ENCODE assay signal across 8 cellular contexts in genomic region chr5:96662725-96663513, GRCh38. TPM values are rescaled to one million over a fixed set of nuclear protein-coding genes. Genes with fewer than 3 reads are reported as not detected.
DNase-seq lines count a peak whose midpoint lies in the region; ATAC-seq and TF ChIP-seq lines count a peak whose summit lies in the region.

No MANE protein-coding gene starts in this region.

- H3K36me3 ChIP-seq in uterus = no peaks in the 10 kb centered on the region

- TF ChIP-seq CTCF in GM12865 (IDR thresholded peaks at IDR 0.05; ENCODE audit: insufficient read depth, low read depth, low read length, missing control alignments) (no peak), HFFc6 (IDR thresholded peaks at IDR 0.05) (no peak), NB4 (IDR thresholded peaks at IDR 0.05; ENCODE audit: low read depth, low read length) (no peak), uterus (IDR thresholded peaks at IDR 0.05) (peak in 1 of 4 experiments; percentile 23)

- H3K9me3 Mint-ChIP-seq in HFFc6 = no peaks in the 10 kb centered on the region

- H3K36me3 Mint-ChIP-seq in HFFc6 (ENCODE audit: low read depth) = peaks cover 9% of the 10 kb centered on the region; the same call in 1 of the 2 replicates

- no peaks in the 10 kb centered on the region for H3K4me1 ChIP-seq in uterus

- H3K4me1 Mint-ChIP-seq in HFFc6 (ENCODE audit: low read depth) = peaks cover 66% of the 10 kb centered on the region

- TF ChIP-seq POLR2A in NB4 (IDR thresholded peaks at IDR 0.05; ENCODE audit: extremely low read depth, insufficient read length) (no peak), uterus (IDR thresholded peaks at IDR 0.05) (peak; percentile 66 to 82)

- H3K27me3 Mint-ChIP-seq in HFFc6 (ENCODE audit: insufficient read depth) = peaks cover 4% of the 10 kb centered on the region; the same call in 1 of the 2 replicates

- peak overlapping the region; percentile 99 for H3K27ac Mint-ChIP-seq in HFFc6

- H3K4me3 ChIP-seq in GM12865 (ENCODE audit: low read depth, low read length) (peak overlapping the region; percentile 70), NB4 (ENCODE audit: low read depth, low read length) (no peak overlapping the region), uterus (peak overlapping the region; percentile 68 to 69)

- H3K27me3 ChIP-seq in uterus = no peaks in the 10 kb centered on the region

- ATAC-seq in left ventricle myocardium superior = peak; percentile 94

- no peaks in the 10 kb centered on the region for H3K9me3 ChIP-seq in uterus

- DNase-seq in GM12865 (ENCODE audit: low read depth) = peak; percentile 90
- peak; percentile 84 for DNase-seq in HFFc6
- DNase-seq in NB4 (ENCODE audit: low read depth) = peak; percentile 42
- peak; percentile 77 to 90 (median 80) for DNase-seq in T-helper 1 cell
- peak in 55 of 56 donors; percentile 39 to 93 (median 81) for DNase-seq in amygdala (lab: John Stamatoyannopoulos, UW)
- peak; percentile 96 for DNase-seq in left ventricle myocardium superior
- peak; percentile 45 for DNase-seq in pulmonary artery endothelial cell (ENCODE audit: low read depth, low spot score)
- peak; percentile 92 to 96 for DNase-seq in uterus

- H3K27ac ChIP-seq in uterus = peak overlapping the region; percentile 96 to 97

- intact Hi-C loops in left ventricle myocardium superior (cut with micrococcal nuclease) (no loop called here), uterus (cut with DNase I; ENCODE audit: low total_unique reads) (no loop called here)

- peak overlapping the region; percentile 95 for H3K4me3 Mint-ChIP-seq in HFFc6

RNA-seq across cellular contexts. Expression of gene CAST, which starts 0.7 kb away (rescaled TPM):
- total RNA-seq in HFFc6 (2021; fragmentation: NEBNext Ultra II Directional; extraction: Animal tissue kit (Norgen Biotek cat#: 25700)) = 100 to 1,000 TPM; 274 to 342 (median 322) TPM
- total RNA-seq in left ventricle myocardium superior (523 TPM), pulmonary artery endothelial cell (109 and 112 TPM in 2 replicates), uterus (100 to 1,000 TPM in 3 of 4 donors, 10 to 100 TPM in 1; 98.2 to 350 (median 136) TPM)

Comparison
In these comparisons a context has a peak if more than half of its experiments do, and no peak if none do; other contexts are left out.
1. DNase-seq: peak in every context shown above with its lines; median percentile 96 in left ventricle myocardium superior; 94 in uterus; 90 in GM12865; 84 in HFFc6; 81 in amygdala; 80 in T-helper 1 cell; 45 in pulmonary artery endothelial cell; 42 in NB4.